ENCODE assay signal across 8 cellular contexts in the genomic region with DNA sequence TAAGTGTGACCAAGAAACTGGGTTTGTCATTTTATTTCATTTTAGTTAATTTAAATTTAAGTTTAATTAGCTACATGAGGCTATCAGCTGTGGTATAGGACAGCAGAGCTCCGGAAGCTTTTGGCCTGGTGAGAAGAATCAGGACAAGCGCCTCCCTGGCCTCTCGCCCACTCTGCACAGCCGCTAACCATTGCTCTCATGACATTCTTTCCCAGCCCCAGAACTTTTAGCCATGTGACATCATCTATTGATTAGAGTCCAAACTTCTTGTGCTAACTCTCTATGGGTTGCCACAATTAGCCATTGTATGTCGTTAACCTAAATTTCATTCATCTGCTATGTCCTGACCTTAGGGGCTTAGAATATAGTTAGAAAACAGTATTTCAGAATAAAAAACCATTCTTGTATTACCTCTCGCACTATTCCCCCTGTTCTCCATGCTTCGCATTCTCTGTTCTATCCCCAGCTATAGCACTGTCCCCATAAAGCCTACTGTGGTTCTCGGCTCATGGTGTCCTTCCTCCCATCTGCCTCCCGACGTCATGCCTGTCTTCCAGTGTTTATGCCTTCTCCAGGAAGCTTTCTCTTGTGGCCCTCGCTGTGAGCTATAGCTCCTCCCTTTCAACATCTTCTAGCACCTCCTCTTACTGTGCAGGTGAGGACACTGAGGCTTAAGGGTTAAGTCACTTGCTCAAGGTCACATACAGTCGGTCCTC. TPM values are rescaled to one million over a fixed set of nuclear protein-coding genes. Genes with fewer than 3 reads are reported as not detected.
A peak's percentile ranks its signal among the peaks of the same experiment; 100 is the strongest.
DNase-seq lines count a peak whose midpoint lies in the region; ATAC-seq and TF ChIP-seq lines count a peak whose summit lies in the region.

No MANE protein-coding gene starts in this region.

- H3K36me3 Mint-ChIP-seq in MCF 10A (ENCODE audit: insufficient read depth, unreplicated experiment): peaks cover 19% of the 10 kb centered on the region
- H3K36me3 Mint-ChIP-seq in activated T-helper 17 cell treated with anti-CD3 and anti-CD28 coated beads, Interleukin-2, amount 50 U/mL, for 72 hours (ENCODE audit: low read depth): peaks cover 89% of the 10 kb centered on the region
- peaks cover 65% of the 10 kb centered on the region for H3K36me3 Mint-ChIP-seq in stimulated activated memory B cell treated with anti-CD40 and anti-IgM and Interleukin-4, amounts not matched to agents 10 μg/mL and 1 μg/mL and 100 μg/mL, for 72 hours

- no peak for TF ChIP-seq CTCF in MCF 10A (IDR thresholded peaks at IDR 0.05; ENCODE audit: unreplicated experiment)

- peak overlapping the region in 2 of 3 donors; percentile 35 to 52 for H3K4me3 ChIP-seq in skeletal muscle tissue (ENCODE audit: low read length in 3 of 3)

- DNase-seq in GM04504 (ENCODE audit: low read depth) (peak; percentile 90), MCF 10A (ENCODE audit: unreplicated experiment) (peak; percentile 60), iris pigment epithelial cell (ENCODE audit: low read depth) (peak; percentile 83), kidney tubule cell (ENCODE audit: low spot score) (no peak)

- H3K4me1 Mint-ChIP-seq in MCF 10A (ENCODE audit: insufficient read depth, unreplicated experiment): peaks cover 53% of the 10 kb centered on the region
- peaks cover 38% of the 10 kb centered on the region for H3K4me1 Mint-ChIP-seq in activated T-helper 17 cell treated with anti-CD3 and anti-CD28 coated beads, Interleukin-2, amount 50 U/mL, for 72 hours
- H3K4me1 Mint-ChIP-seq in stimulated activated memory B cell treated with anti-CD40 and anti-IgM and Interleukin-4, amounts not matched to agents 10 μg/mL and 1 μg/mL and 100 μg/mL, for 72 hours: peaks cover 30% of the 10 kb centered on the region

- H3K27me3 Mint-ChIP-seq in MCF 10A (ENCODE audit: insufficient read depth, unreplicated experiment): no peaks in the 10 kb centered on the region
- H3K27me3 Mint-ChIP-seq in activated T-helper 17 cell treated with anti-CD3 and anti-CD28 coated beads, Interleukin-2, amount 50 U/mL, for 72 hours: no peaks in the 10 kb centered on the region
- no peaks in the 10 kb centered on the region for H3K27me3 Mint-ChIP-seq in stimulated activated memory B cell treated with anti-CD40 and anti-IgM and Interleukin-4, amounts not matched to agents 10 μg/mL and 1 μg/mL and 100 μg/mL, for 72 hours

- peaks cover 17 to 22% (median 21%) of the 10 kb centered on the region in 3 donors for H3K36me3 ChIP-seq in skeletal muscle tissue (ENCODE audit: control insufficient read depth in 3 of 3, insufficient read depth in 3 of 3, low read length in 3 of 3)

- H3K27ac ChIP-seq in skeletal muscle tissue (ENCODE audit: low read depth, low read length): peak overlapping the region; percentile 90

- CTCF ChIA-PET in MCF 10A (lab: Yijun Ruan, JAX): interaction anchor here (0.5 to 1.9 kb wide), 7 partner anchors 10 to 1157 kb away, joined by 3 to 8 read pairs (median 4); no protein-coding TSS in a partner anchor

- H3K9ac ChIP-seq in skeletal muscle tissue (ENCODE audit: low read depth in 1 of 3, low read length in 3 of 3): peak overlapping the region; percentile 58 to 67 (median 66)

- peak overlapping the region; percentile 54 for H3K4me3 Mint-ChIP-seq in MCF 10A (ENCODE audit: unreplicated experiment)
- no peak overlapping the region for H3K4me3 Mint-ChIP-seq in activated T-helper 17 cell treated with anti-CD3 and anti-CD28 coated beads, Interleukin-2, amount 50 U/mL, for 72 hours
- H3K4me3 Mint-ChIP-seq in stimulated activated memory B cell treated with anti-CD40 and anti-IgM and Interleukin-4, amounts not matched to agents 10 μg/mL and 1 μg/mL and 100 μg/mL, for 72 hours: no peak overlapping the region

- peaks cover 50 to 78% (median 66%) of the 10 kb centered on the region in 3 donors for H3K4me1 ChIP-seq in skeletal muscle tissue (ENCODE audit: control insufficient read depth in 3 of 3, insufficient read depth in 3 of 3, low read length in 3 of 3)

- H3K9me3 ChIP-seq in skeletal muscle tissue (ENCODE audit: control insufficient read depth in 3 of 3, low read length in 3 of 3): no peaks in the 10 kb centered on the region

- intact Hi-C loops in MCF 10A (cut with micrococcal nuclease): no loop called here

- no peaks in the 10 kb centered on the region for H3K9me3 Mint-ChIP-seq in MCF 10A (ENCODE audit: unreplicated experiment)
- H3K9me3 Mint-ChIP-seq in activated T-helper 17 cell treated with anti-CD3 and anti-CD28 coated beads, Interleukin-2, amount 50 U/mL, for 72 hours: no peaks in the 10 kb centered on the region
- no peaks in the 10 kb centered on the region for H3K9me3 Mint-ChIP-seq in stimulated activated memory B cell treated with anti-CD40 and anti-IgM and Interleukin-4, amounts not matched to agents 10 μg/mL and 1 μg/mL and 100 μg/mL, for 72 hours

- peak overlapping the region; percentile 83 for H3K27ac Mint-ChIP-seq in MCF 10A (ENCODE audit: low read depth, unreplicated experiment)
- H3K27ac Mint-ChIP-seq in activated T-helper 17 cell treated with anti-CD3 and anti-CD28 coated beads, Interleukin-2, amount 50 U/mL, for 72 hours: no peak overlapping the region
- H3K27ac Mint-ChIP-seq in stimulated activated memory B cell treated with anti-CD40 and anti-IgM and Interleukin-4, amounts not matched to agents 10 μg/mL and 1 μg/mL and 100 μg/mL, for 72 hours: no peak overlapping the region

- POLR2A ChIA-PET in MCF 10A (lab: Yijun Ruan, JAX): interaction anchor here (1.1 to 2.4 kb wide), 6 partner anchors 10 to 274 kb away, joined by 3 to 10 read pairs (median 4); partner anchors contain the start of genes SART3 and SSH1

- no peaks in the 10 kb centered on the region for H3K27me3 ChIP-seq in skeletal muscle tissue (ENCODE audit: control insufficient read depth in 3 of 3, insufficient read depth in 3 of 3, low read length in 3 of 3)

- no TSS peak for BruUV-seq in MCF 10A (replicated peaks; lab: Mats Ljungman, UMichigan)

- no peak for ATAC-seq in activated T-helper 17 cell treated with anti-CD3 and anti-CD28 coated beads, Interleukin-2, amount 50 U/mL, for 72 hours (replicated peaks)
- no peak for ATAC-seq in GM21447 (IDR thresholded peaks at IDR 0.05; ENCODE audit: unreplicated experiment)
- no peak for ATAC-seq in stimulated activated memory B cell treated with anti-CD40 and anti-IgM and Interleukin-4, amounts not matched to agents 10 μg/mL and 1 μg/mL and 100 μg/mL, for 72 hours

RNA-seq across cellular contexts. Expression of gene SSH1, which starts 23.5 kb away (rescaled TPM):
- total RNA-seq in MCF 10A (2022) (33.4 and 41.4 TPM in 2 replicates), skeletal muscle tissue (11.0 TPM)
- 10 to 100 TPM; 60.8 to 95.4 TPM for total RNA-seq in activated T-helper 17 cell treated with anti-CD3 and anti-CD28 coated beads, Interleukin-2, amount 50 U/mL, for 72 hours

RNA-seq across cellular contexts. Expression of gene DAO, which starts 46.0 kb away (rescaled TPM):
- total RNA-seq in MCF 10A (2022) (not detected in 2 replicates), skeletal muscle tissue (not detected)
- not detected for total RNA-seq in activated T-helper 17 cell treated with anti-CD3 and anti-CD28 coated beads, Interleukin-2, amount 50 U/mL, for 72 hours
